ENCODE assay signal across 24 cellular contexts in the genomic region with DNA sequence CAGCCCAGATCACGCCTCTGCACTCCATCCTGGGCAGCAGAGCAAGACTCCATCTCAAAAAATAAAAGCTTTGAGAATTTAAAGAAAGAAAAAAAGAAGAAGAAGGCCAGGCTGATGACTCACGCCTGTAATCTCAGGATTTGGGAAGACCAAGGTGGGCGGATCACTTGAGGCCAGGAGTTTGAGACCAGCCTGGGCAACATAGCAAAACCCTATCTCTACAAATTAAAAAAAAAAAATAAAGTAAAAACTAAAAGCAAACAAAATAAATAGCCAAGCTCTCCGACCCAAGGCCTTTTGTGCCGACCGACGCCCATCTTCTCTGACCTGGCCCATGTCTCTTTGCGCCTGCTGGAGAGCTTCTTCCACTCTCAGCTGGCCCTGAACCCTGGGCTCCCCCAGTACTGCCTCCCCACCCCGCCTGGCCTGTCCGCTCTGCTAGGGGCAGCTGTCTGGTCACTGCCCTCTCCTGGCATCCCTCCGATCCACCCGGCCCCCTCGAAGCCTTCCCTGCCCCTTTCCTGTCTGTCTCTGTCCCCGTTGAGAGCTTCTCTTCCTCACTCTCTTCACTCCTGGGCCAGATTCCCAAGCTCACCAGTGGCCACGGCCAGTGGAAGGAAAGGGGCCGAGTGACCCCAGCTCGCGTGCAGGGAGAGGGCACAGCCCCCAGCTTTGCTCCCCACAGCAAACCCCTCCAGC. TPM values are rescaled to one million over a fixed set of nuclear protein-coding genes. Genes with fewer than 3 reads are reported as not detected.
DNase-seq lines count a peak whose midpoint lies in the region; ATAC-seq and TF ChIP-seq lines count a peak whose summit lies in the region.
"Had no signal": no experiment of that assay in that cellular context is flagged by ENCODE, and none has a peak within 500 bp of the region (broad histone marks: within the 10 kb centered on the region; RNA-seq: fewer than 3 reads in every experiment).

No MANE protein-coding gene starts in this region.

- no peak overlapping the region for H3K18ac ChIP-seq in neuronal stem cell (ENCODE audit: low read length)

- H3K4me1 Mint-ChIP-seq in T-helper 1 cell treated with Interleukin-12 subunit alpha and Interleukin-12 subunit beta and Interleukin-4 antibody, amounts not matched to agents 30 μg/mL and 1 μg/mL, for 36 hours (ENCODE audit: low read depth): peaks cover 52% of the 10 kb centered on the region
- peaks cover 37 to 62% (median 59%) of the 10 kb centered on the region in 3 donors for H3K4me1 Mint-ChIP-seq in IgD-negative memory B cell

- whole genome bisulfite sequencing in neuronal stem cell (ENCODE audit: extremely low coverage in 2 of 2, insufficient read length in 2 of 2, insufficient replicate concordance in 1 of 2), 2 donors: no CpG with 5 or more reads among the region's 18 CpGs

- H2BK120ac ChIP-seq in neuronal stem cell (ENCODE audit: low read depth, low read length): no peak overlapping the region

- H3K36me3 ChIP-seq in neuronal stem cell (replicated peaks in 1 of 2; ENCODE audit: control insufficient read depth in 2 of 2, insufficient read depth in 2 of 2, low read length in 2 of 2): no peaks in the 10 kb centered on the region
- H3K36me3 ChIP-seq: right atrium auricular region had no signal

- H3K27me3 ChIP-seq in neuronal stem cell (ENCODE audit: control insufficient read depth in 3 of 3, insufficient read depth in 3 of 3, low read depth in 1 of 3, low read length in 3 of 3): peaks cover 0 to 30% (median 0%) of the 10 kb centered on the region in 3 experiments
- H3K27me3 ChIP-seq: right atrium auricular region had no signal

- H3K14ac ChIP-seq in neuronal stem cell (ENCODE audit: low read length): peak overlapping the region; percentile 71

- TF ChIP-seq CTCF in fibroblast of pulmonary artery (IDR thresholded peaks at IDR 0.05; ENCODE audit: low read length, missing control alignments): no peak

- no peaks in the 10 kb centered on the region for H3K9me3 ChIP-seq in neuronal stem cell (replicated peaks in 1 of 2; ENCODE audit: control insufficient read depth in 2 of 2, insufficient read depth in 1 of 2, low read depth in 1 of 2, low read length in 2 of 2)
- H3K9me3 ChIP-seq: right atrium auricular region had no signal

- H3K4me3 ChIP-seq in fibroblast of pulmonary artery (replicated peaks; ENCODE audit: low read depth, low read length): no peak overlapping the region
- no peak overlapping the region for H3K4me3 ChIP-seq in neuronal stem cell (ENCODE audit: low read length in 2 of 2)
- H3K4me3 ChIP-seq: right atrium auricular region had no signal

- H2BK12ac ChIP-seq in neuronal stem cell (ENCODE audit: low read length): peak overlapping the region; percentile 14

- no peak for ATAC-seq in activated CD4-positive, CD25-positive, alpha-beta regulatory T cell treated with anti-CD3 and anti-CD28 coated beads, Interleukin-2, amount 50 U/mL, for 24 hours
- ATAC-seq: activated naive CD4-positive, alpha-beta T cell treated with anti-CD3 and anti-CD28 coated beads, Interleukin-2, amount 50 U/mL, for 72 hours; left lobe of liver; SK-N-SH treated with all-trans-retinoic acid at 6 μM for 48 hours had no signal

- peak overlapping the region; percentile 82 for H2AK5ac ChIP-seq in neuronal stem cell (ENCODE audit: low read depth, low read length)

- H3K9me3 Mint-ChIP-seq in T-helper 1 cell treated with Interleukin-12 subunit alpha and Interleukin-12 subunit beta and Interleukin-4 antibody, amounts not matched to agents 30 μg/mL and 1 μg/mL, for 36 hours: no peaks in the 10 kb centered on the region
- H3K9me3 Mint-ChIP-seq in IgD-negative memory B cell: no peaks in the 10 kb centered on the region
- H3K9me3 Mint-ChIP-seq: activated naive CD4-positive, alpha-beta T cell treated with anti-CD3 and anti-CD28 coated beads, Interleukin-2, amount 50 U/mL, for 72 hours had no signal

- peaks cover 8% of the 10 kb centered on the region for H3K27me3 Mint-ChIP-seq in T-helper 1 cell treated with Interleukin-12 subunit alpha and Interleukin-12 subunit beta and Interleukin-4 antibody, amounts not matched to agents 30 μg/mL and 1 μg/mL, for 36 hours (ENCODE audit: low read depth)
- H3K27me3 Mint-ChIP-seq in IgD-negative memory B cell: peaks cover 5% of the 10 kb centered on the region

- H3K79me1 ChIP-seq in neuronal stem cell (ENCODE audit: low read depth, low read length): no peaks in the 10 kb centered on the region

- no peak overlapping the region for H4K91ac ChIP-seq in neuronal stem cell (ENCODE audit: low read depth, low read length, poor library complexity)

- H4K8ac ChIP-seq in neuronal stem cell (ENCODE audit: low read depth, low read length): no peak overlapping the region

- H3K4me2 ChIP-seq in neuronal stem cell (ENCODE audit: insufficient read depth, low read length, poor library complexity, severe bottlenecking): no peak overlapping the region

- peak overlapping the region; percentile 76 for H3K4ac ChIP-seq in neuronal stem cell (ENCODE audit: low read length)

- no peak overlapping the region for H3K9ac ChIP-seq in neuronal stem cell (ENCODE audit: low read depth, low read length, poor library complexity)

- peaks cover 0 to 5% of the 10 kb centered on the region in 2 donors for H3K4me1 ChIP-seq in neuronal stem cell (ENCODE audit: control insufficient read depth in 2 of 2, insufficient read depth in 1 of 2, low read depth in 1 of 2, low read length in 2 of 2)

- no peak overlapping the region for H3K27ac ChIP-seq in neuronal stem cell (replicated peaks; ENCODE audit: low read length)
- H3K27ac ChIP-seq: 22Rv1, right atrium auricular region had no signal

- H2BK5ac ChIP-seq in neuronal stem cell (ENCODE audit: low read length): peak overlapping the region; percentile 54

- peaks cover 3% of the 10 kb centered on the region for H3K36me3 Mint-ChIP-seq in T-helper 1 cell treated with Interleukin-12 subunit alpha and Interleukin-12 subunit beta and Interleukin-4 antibody, amounts not matched to agents 30 μg/mL and 1 μg/mL, for 36 hours (ENCODE audit: low read depth)
- peaks cover 4% of the 10 kb centered on the region for H3K36me3 Mint-ChIP-seq in IgD-negative memory B cell

- DNase-seq in T-helper 1 cell: no peak
- DNase-seq in fibroblast of pulmonary artery (ENCODE audit: low read depth): peak; percentile 14
- DNase-seq in neuronal stem cell (ENCODE audit: low spot score): no peak
- DNase-seq in activated gamma-delta T cell (lab: John Stamatoyannopoulos, UW): no peak
- DNase-seq in COLO829 (ENCODE audit: low spot score): no peak
- DNase-seq: activated CD4-positive, alpha-beta T cell treated with anti-CD3 and anti-CD28 coated beads, Interleukin-2, amount 50 U/mL, for 1 hour; activated T-cell treated with anti-CD3 and anti-CD28 coated beads for 4 hours; GF-D8; glutamatergic neuron; KBM-7; midbrain; NCI-H2171; NCI-H526; occipital lobe; RPMI8226; stimulated activated CD8-positive, alpha-beta memory T cell treated with anti-CD3 and anti-CD28 coated beads, Interleukin-4, amount 100 ng/mL, for 48 hours had no signal

- no peak overlapping the region for H3K4me3 Mint-ChIP-seq in T-helper 1 cell treated with Interleukin-12 subunit alpha and Interleukin-12 subunit beta and Interleukin-4 antibody, amounts not matched to agents 30 μg/mL and 1 μg/mL, for 36 hours
- peak overlapping the region in 3 of 4 donors; percentile 59 to 82 (median 69) for H3K4me3 Mint-ChIP-seq in IgD-negative memory B cell

- H2BK15ac ChIP-seq in neuronal stem cell (ENCODE audit: low read length): peak overlapping the region; percentile 91

- no peak overlapping the region for H2AFZ ChIP-seq in neuronal stem cell (ENCODE audit: low read length)

- no peak overlapping the region for H3K23ac ChIP-seq in neuronal stem cell (ENCODE audit: low read depth, low read length, poor library complexity)

- H3K27ac Mint-ChIP-seq in T-helper 1 cell treated with Interleukin-12 subunit alpha and Interleukin-12 subunit beta and Interleukin-4 antibody, amounts not matched to agents 30 μg/mL and 1 μg/mL, for 36 hours: peak overlapping the region; percentile 21
- peak overlapping the region in 2 of 3 donors; percentile 51 to 98 for H3K27ac Mint-ChIP-seq in IgD-negative memory B cell

RNA-seq across cellular contexts. Expression of a gene that starts 4.8 kb away (rescaled TPM):
- polyA plus RNA-seq in IgD-negative memory B cell: 841 TPM
- polyA plus RNA-seq in neuronal stem cell (2013, experiment 1 of 2): 0.13 TPM
- 0.73 TPM for polyA plus RNA-seq in neuronal stem cell (2013, experiment 2 of 2)

RNA-seq across cellular contexts. Expression of a gene that starts 9.3 kb away (rescaled TPM):
- 8.0 TPM for polyA plus RNA-seq in IgD-negative memory B cell
- 0.13 TPM for polyA plus RNA-seq in neuronal stem cell (2013, experiment 1 of 2)
- polyA plus RNA-seq in neuronal stem cell (2013, experiment 2 of 2): not detected

RNA-seq across cellular contexts. Expression of a gene that starts 13.3 kb away (rescaled TPM):
- polyA plus RNA-seq in IgD-negative memory B cell: not detected
- polyA plus RNA-seq in neuronal stem cell (2013, experiment 1 of 2): not detected
- not detected for polyA plus RNA-seq in neuronal stem cell (2013, experiment 2 of 2)

RNA-seq across cellular contexts. Expression of a gene that starts 43.6 kb away (rescaled TPM):
- polyA plus RNA-seq in IgD-negative memory B cell: 0.60 TPM
- not detected for polyA plus RNA-seq in neuronal stem cell (2013, experiment 1 of 2)
- polyA plus RNA-seq in neuronal stem cell (2013, experiment 2 of 2): not detected
